In genomic region chr4:154559141-154559841, GRCh38 we compare ENCODE assay signal across 9 cellular contexts. TPM values are rescaled to one million over a fixed set of nuclear protein-coding genes. Genes with fewer than 3 reads are reported as not detected.
DNase-seq lines count a peak whose midpoint lies in the region; ATAC-seq, FAIRE-seq and TF ChIP-seq lines count a peak whose summit lies in the region.
"Had no signal": no experiment of that assay in that cellular context is flagged by ENCODE, and none has a peak within 500 bp of the region (broad histone marks: within the 10 kb centered on the region; RNA-seq: fewer than 3 reads in every experiment).

No MANE protein-coding gene starts in this region.

- TF ChIP-seq POLR2A in GM12891 (IDR thresholded peaks at IDR 0.05; ENCODE audit: low read depth, low read length) = no peak
- TF ChIP-seq POLR2A in body of pancreas (IDR thresholded peaks at IDR 0.05) = no peak

- intact Hi-C loops in body of pancreas (cut with DNase I) = loop anchor here (5.0 to 10.0 kb wide), 2 partner anchors 63 to 216 kb away; no protein-coding TSS in a partner anchor

- H3K9me2 ChIP-seq in MM.1S (replicated peaks; ENCODE audit: insufficient read depth, low read length) = no peaks in the 10 kb centered on the region

- H3K27me3 ChIP-seq in MM.1S (replicated peaks; ENCODE audit: insufficient read depth, low read length) = no peaks in the 10 kb centered on the region
- H3K27me3 ChIP-seq in body of pancreas = no peaks in the 10 kb centered on the region
- no peaks in the 10 kb centered on the region for H3K27me3 ChIP-seq in effector memory CD4-positive, alpha-beta T cell (replicated peaks; ENCODE audit: control insufficient read depth, insufficient read depth, low read length, poor library complexity, severe bottlenecking)

- no peak overlapping the region for H3K4me3 ChIP-seq in MM.1S (ENCODE audit: low read length)
- no peak overlapping the region for H3K4me3 ChIP-seq in body of pancreas
- no peak overlapping the region for H3K4me3 ChIP-seq in effector memory CD4-positive, alpha-beta T cell (ENCODE audit: insufficient read depth, low read depth, low read length, poor library complexity, severe bottlenecking)

- peak; percentile 72 for TF ChIP-seq CTCF in MM.1S (IDR thresholded peaks at IDR 0.05; ENCODE audit: low read length)
- peak; percentile 13 to 77 (median 64) for TF ChIP-seq CTCF in body of pancreas (IDR thresholded peaks at IDR 0.05)

- peak; percentile 28 to 37 for DNase-seq in AML-193 (lab: John Stamatoyannopoulos, UW)
- DNase-seq in GM12891 (ENCODE audit: insufficient read length, low spot score) = peak; percentile 2
- DNase-seq in MM.1S = peak; percentile 37
- DNase-seq in body of pancreas = peak in 2 of 4 donors; percentile 7 to 28
- peak; percentile 68 for DNase-seq in medulla oblongata (ENCODE audit: extremely low spot score)
- DNase-seq in SIG-M5 treated with dmso at 0.1 percent for 504 hours (lab: John Stamatoyannopoulos, UW; ENCODE audit: unreplicated experiment) = no peak
- no peak for DNase-seq in effector memory CD4-positive, alpha-beta T cell

- H3K79me2 ChIP-seq in MM.1S (ENCODE audit: low read length) = no peaks in the 10 kb centered on the region

- 56 to 63% methylated on average over 4 of the region's 4 CpGs for WGBS in body of pancreas, 2 donors

- H3K27ac ChIP-seq in MM.1S (ENCODE audit: low read length) (no peak overlapping the region), body of pancreas (no peak overlapping the region)
- no peak overlapping the region for H3K27ac ChIP-seq in effector memory CD4-positive, alpha-beta T cell (ENCODE audit: insufficient read depth, low read length, poor library complexity, severe bottlenecking)

- H3K9me3 ChIP-seq in MM.1S (replicated peaks; ENCODE audit: insufficient read depth, low read length) = no peaks in the 10 kb centered on the region
- H3K9me3 ChIP-seq in body of pancreas = no peaks in the 10 kb centered on the region
- H3K9me3 ChIP-seq in effector memory CD4-positive, alpha-beta T cell (ENCODE audit: control insufficient read depth, low read length) = no peaks in the 10 kb centered on the region

- H3K4me1 ChIP-seq in MM.1S (ENCODE audit: low read length) (no peaks in the 10 kb centered on the region), body of pancreas (peaks cover 7% of the 10 kb centered on the region)
- H3K4me1 ChIP-seq in effector memory CD4-positive, alpha-beta T cell (ENCODE audit: control insufficient read depth, insufficient read depth, low read length, poor library complexity, severe bottlenecking) = no peaks in the 10 kb centered on the region

- no peaks in the 10 kb centered on the region for H4K20me1 ChIP-seq in MM.1S (ENCODE audit: insufficient read depth, low read length)

- H2AFZ ChIP-seq in MM.1S (ENCODE audit: low read length) = no peak overlapping the region

- no peak overlapping the region for H3K4me2 ChIP-seq in MM.1S (ENCODE audit: low read depth, low read length)

- peak; percentile 84 for FAIRE-seq in GM12891 (lab: Jason Lieb, UNC)

- H3K9ac ChIP-seq in MM.1S (ENCODE audit: low read length) = no peak overlapping the region

- ATAC-seq in HG02610 (IDR thresholded peaks at IDR 0.05; ENCODE audit: unreplicated experiment) (peak; percentile 80), body of pancreas (peak; percentile 78)

- H3K36me3 ChIP-seq in MM.1S (replicated peaks; ENCODE audit: insufficient read depth, low read length) (no peaks in the 10 kb centered on the region), body of pancreas (replicated peaks in 1 of 2; ENCODE audit: insufficient read depth in 1 of 2, low read depth in 2 of 2) (no peaks in the 10 kb centered on the region)
- H3K36me3 ChIP-seq in effector memory CD4-positive, alpha-beta T cell (ENCODE audit: control insufficient read depth, insufficient read depth, low read length) = no peaks in the 10 kb centered on the region

- H3F3A ChIP-seq in MM.1S (ENCODE audit: insufficient read depth, low read length) = no peaks in the 10 kb centered on the region

TF ChIP-seq in GM12891, 5 proteins besides CTCF, POLR2A, EP300 and RAD21:
- TF ChIP-seq SPI1 (IDR thresholded peaks at IDR 0.05; ENCODE audit: low read depth, low read length) = no peak
- TF ChIP-seq PAX5 (IDR thresholded peaks at IDR 0.05; ENCODE audit: insufficient read depth, low read length, severe bottlenecking) = no peak
- no peak for TF ChIP-seq POU2F2 (IDR thresholded peaks at IDR 0.05; ENCODE audit: low read depth, low read length)
- TF ChIP-seq POLR2AphosphoS5 (IDR thresholded peaks at IDR 0.05; ENCODE audit: low read depth, low read length) = no peak
- no peak for TF ChIP-seq TAF1 (IDR thresholded peaks at IDR 0.05; ENCODE audit: low read depth, low read length)

RNA-seq across cellular contexts. Expression of gene FGB, which starts 3.5 kb away (rescaled TPM):
- not detected for polyA plus RNA-seq in GM12891 (2012; ENCODE audit: low read depth, missing spikeins)
- total RNA-seq in body of pancreas = not detected
- total RNA-seq: T-helper 2 cell treated with Interferon-gamma antibody and Interleukin-4, amounts not matched to agents 100 ng/mL and 5 ng/mL, for 36 hours had no signal

RNA-seq across cellular contexts. Expression of gene PLRG1, which starts 9.1 kb away (rescaled TPM):
- 53.9 TPM for polyA plus RNA-seq in GM12891 (2012; ENCODE audit: low read depth, missing spikeins)
- 10 to 100 TPM; 15.2 to 25.2 TPM for total RNA-seq in body of pancreas

RNA-seq across cellular contexts. Expression of gene FGA, which starts 31.3 kb away (rescaled TPM):
- not detected for polyA plus RNA-seq in GM12891 (2012; ENCODE audit: low read depth, missing spikeins)
- total RNA-seq in body of pancreas = 1 to 10 TPM in 1 of 2 donors, not detected in 1; 1.0 TPM
- total RNA-seq: T-helper 2 cell treated with Interferon-gamma antibody and Interleukin-4, amounts not matched to agents 100 ng/mL and 5 ng/mL, for 36 hours had no signal

RNA-seq across cellular contexts. Expression of gene FGG, which starts 53.2 kb away (rescaled TPM):
- not detected for polyA plus RNA-seq in GM12891 (2012; ENCODE audit: low read depth, missing spikeins)
- not detected for total RNA-seq in body of pancreas
- total RNA-seq: T-helper 2 cell treated with Interferon-gamma antibody and Interleukin-4, amounts not matched to agents 100 ng/mL and 5 ng/mL, for 36 hours had no signal

Comparison
In these comparisons a context has a peak if more than half of its experiments do, and no peak if none do; other contexts are left out.
1. DNase-seq: peak in AML-193 (2 of 2), GM12891 (single experiment), MM.1S (single experiment) and medulla oblongata (single experiment); none in SIG-M5 treated with dmso at 0.1 percent for 504 hours (single experiment) and effector memory CD4-positive, alpha-beta T cell (0 of 3).